12 cellular contexts compared by ENCODE assay signal in genomic region chr6:150633466-150633795, GRCh38. TPM values are rescaled to one million over a fixed set of nuclear protein-coding genes. Genes with fewer than 3 reads are reported as not detected.
DNase-seq lines count a peak whose midpoint lies in the region; ATAC-seq, FAIRE-seq and TF ChIP-seq lines count a peak whose summit lies in the region.
"Had no signal": no experiment of that assay in that cellular context is flagged by ENCODE, and none has a peak within 500 bp of the region (broad histone marks: within the 10 kb centered on the region; RNA-seq: fewer than 3 reads in every experiment).

No MANE protein-coding gene starts in this region.

- DNase-seq in activated T-cell treated with anti-CD3 and anti-CD28 coated beads, Interleukin-2, amount 50 U/mL, for 24 hours: no peak
- DNase-seq in activated T-cell treated with anti-CD3 and anti-CD28 coated beads for 4 hours (no peak), GM12878 (ENCODE audit: low read depth, low spot score) (no peak), thoracic aorta (ENCODE audit: low spot score) (no peak), middle frontal gyrus (ENCODE audit: extremely low spot score, low spot score) (no peak), SIG-M5 (lab: John Stamatoyannopoulos, UW) (no peak), putamen (ENCODE audit: low spot score) (no peak)
- DNase-seq: cortex of kidney, NCI-H1694 treated with DMSO at 0.1 percent for 48 hours, pancreas had no signal

- H2AFZ ChIP-seq in GM12878 (ENCODE audit: control insufficient read depth, low read depth, low read length): peak overlapping the region; percentile 35

- H3K27me3 Mint-ChIP-seq in activated T-cell treated with anti-CD3 and anti-CD28 coated beads, Interleukin-2, amount 50 U/mL, for 24 hours: peaks cover 18% of the 10 kb centered on the region

- intact Hi-C loops in GM12878 (cut with micrococcal nuclease; ENCODE audit: unreplicated experiment): no loop called here

- peaks cover 58% of the 10 kb centered on the region for H3K4me1 Mint-ChIP-seq in activated T-cell treated with anti-CD3 and anti-CD28 coated beads, Interleukin-2, amount 50 U/mL, for 24 hours (ENCODE audit: low read depth)

- peak overlapping the region; percentile 85 for H3K4me2 ChIP-seq in GM12878 (ENCODE audit: control insufficient read depth, insufficient read depth)

- H3K27ac ChIP-seq in GM12878 (ENCODE audit: control insufficient read depth, insufficient read depth): peak overlapping the region; percentile 69
- H3K27ac ChIP-seq in thoracic aorta: no peak overlapping the region
- H3K27ac ChIP-seq: HL-60, pancreas had no signal

- POLR2A ChIA-PET in GM12878 (lab: Charles Lee): interaction anchor here (0.5 to 3.5 kb wide), 8 partner anchors 8 to 256 kb away, joined by 3 to 19 read pairs (median 3); partner anchors contain the start of gene PLEKHG1

- TF ChIP-seq EP300 in GM12878 (IDR thresholded peaks at IDR 0.05; ENCODE audit: borderline replicate concordance in 1 of 2, control insufficient read depth in 1 of 2, low read depth in 2 of 2, low read length in 2 of 2): no peak

- BruUV-seq in GM12878 (replicated peaks; lab: Mats Ljungman, UMichigan): no TSS peak

- RAD21 ChIA-PET in GM12878 (lab: Charles Lee; ENCODE audit: unreplicated experiment): interaction anchor here (1.0 to 8.9 kb wide), 12 partner anchors 9 to 214 kb away, joined by 3 to 73 read pairs (median 9); partner anchors contain the start of gene PLEKHG1

- H3K27me3 ChIP-seq in GM12878 (replicated peaks in 1 of 2; ENCODE audit: control insufficient read depth in 2 of 2, insufficient read depth in 2 of 2, low read length in 1 of 2): no peaks in the 10 kb centered on the region; a peak in 1 of 4 replicates
- H3K27me3 ChIP-seq in thoracic aorta (replicated peaks; ENCODE audit: insufficient read depth): no peaks in the 10 kb centered on the region
- H3K27me3 ChIP-seq: pancreas had no signal

- CTCF ChIA-PET in GM12878 (lab: Yijun Ruan, JAX): interaction anchor here (0.6 to 2.1 kb wide), 12 partner anchors 9 to 215 kb away, joined by 3 to 14 read pairs (median 4); no protein-coding TSS in a partner anchor

- H3K36me3 ChIP-seq in GM12878 (ENCODE audit: control insufficient read depth in 2 of 2, insufficient read depth in 2 of 2, low read length in 1 of 2) (no peaks in the 10 kb centered on the region), thoracic aorta (no peaks in the 10 kb centered on the region)
- H3K36me3 ChIP-seq: pancreas had no signal

- FAIRE-seq in GM12878 (lab: Jason Lieb, UNC): no peak
- FAIRE-seq: pancreas had no signal

- H3K9me3 Mint-ChIP-seq in activated T-cell treated with anti-CD3 and anti-CD28 coated beads, Interleukin-2, amount 50 U/mL, for 24 hours: no peaks in the 10 kb centered on the region

- ATAC-seq in HG02870 (IDR thresholded peaks at IDR 0.05; ENCODE audit: unreplicated experiment) (peak; percentile 15), GM12878 (peak; percentile 33), thoracic aorta (ENCODE audit: insufficient number of reproducible peaks, low FRiP score, low read depth) (no peak)
- ATAC-seq: pancreas had no signal

- peak overlapping the region; percentile 61 for H3K4me3 Mint-ChIP-seq in activated T-cell treated with anti-CD3 and anti-CD28 coated beads, Interleukin-2, amount 50 U/mL, for 24 hours

- in situ Hi-C loops in GM12878 (cut with MboI): no loop called here

- peak overlapping the region; percentile 71 for H3K27ac Mint-ChIP-seq in activated T-cell treated with anti-CD3 and anti-CD28 coated beads, Interleukin-2, amount 50 U/mL, for 24 hours

- no peaks in the 10 kb centered on the region for H3K36me3 Mint-ChIP-seq in activated T-cell treated with anti-CD3 and anti-CD28 coated beads, Interleukin-2, amount 50 U/mL, for 24 hours (ENCODE audit: low read depth)

- WGBS in GM12878 (ENCODE audit: insufficient coverage, insufficient replicate concordance, low lambda C conversion rate, missing lambda C conversion rate): 21% methylated on average over 3 of the region's 3 CpGs

- SMC1A ChIA-PET in GM12878 (lab: Charles Lee; ENCODE audit: uncharacterized antibody, unreplicated experiment): interaction anchor here (0.6 to 8.2 kb wide), 16 partner anchors 10 to 216 kb away, joined by 3 to 52 read pairs (median 9); partner anchors contain the start of gene PLEKHG1

- peak overlapping the region; percentile 73 for H3K9ac ChIP-seq in GM12878 (ENCODE audit: control insufficient read depth, insufficient read depth, low read length)

- peak overlapping the region; percentile 71 for H3K4me3 ChIP-seq in GM12878
- H3K4me3 ChIP-seq in thoracic aorta: peak overlapping the region; percentile 55
- H3K4me3 ChIP-seq: pancreas had no signal

- TF ChIP-seq POLR2A in GM12878 (IDR thresholded peaks at IDR 0.05; ENCODE audit: low read depth, low read length): no peak; the same call in 1 of the 2 replicates

- peaks cover 26% of the 10 kb centered on the region for H3K79me2 ChIP-seq in GM12878 (ENCODE audit: control insufficient read depth, insufficient read depth, low read length)

- no peaks in the 10 kb centered on the region for H4K20me1 ChIP-seq in GM12878 (ENCODE audit: control insufficient read depth, insufficient read depth)

- H3K9me3 ChIP-seq in GM12878 (replicated peaks; ENCODE audit: control insufficient read depth, insufficient read depth, low read length) (no peaks in the 10 kb centered on the region), thoracic aorta (no peaks in the 10 kb centered on the region)
- H3K9me3 ChIP-seq: pancreas had no signal

- peaks cover 29% of the 10 kb centered on the region for H3K4me1 ChIP-seq in GM12878 (ENCODE audit: control insufficient read depth, insufficient read depth, low read length)
- peaks cover 9 to 54% of the 10 kb centered on the region in 2 donors for H3K4me1 ChIP-seq in thoracic aorta (ENCODE audit: control insufficient read depth in 1 of 2, low read depth in 2 of 2)
- H3K4me1 ChIP-seq: pancreas had no signal

- TF ChIP-seq CTCF in GM12878 (IDR thresholded peaks at IDR 0.05 in 2 of 3, conservative IDR thresholded peaks at IDR 0.05 in 1 of 3; ENCODE audit: control insufficient read depth in 2 of 3, extremely low read depth in 1 of 3, insufficient read depth in 1 of 3, low read depth in 3 of 3, low read length in 3 of 3): no peak
- no peak for TF ChIP-seq CTCF in thoracic aorta (IDR thresholded peaks at IDR 0.05)

- no peak for TF ChIP-seq RAD21 in GM12878 (IDR thresholded peaks at IDR 0.05; ENCODE audit: insufficient read depth, low read depth, low read length)

TF ChIP-seq in GM12878, 131 proteins besides CTCF, POLR2A, EP300 and RAD21 (continues in another document):
- TF ChIP-seq NR2F1 (conservative IDR thresholded peaks at IDR 0.05) (0 out of 2 replicates have a peak, but pooled peaks have one; percentile 7), CBFB (IDR thresholded peaks at IDR 0.05; ENCODE audit: low read depth) (no peak), JUNB (IDR thresholded peaks at IDR 0.05) (no peak), MYC (IDR thresholded peaks at IDR 0.05; ENCODE audit: insufficient read depth, insufficient read length, insufficient replicate concordance, low read length, severe bottlenecking) (no peak), GABPA (IDR thresholded peaks at IDR 0.05; ENCODE audit: low read depth) (no peak), CREM (IDR thresholded peaks at IDR 0.05; ENCODE audit: low read depth) (no peak), BACH1 (IDR thresholded peaks at IDR 0.05; ENCODE audit: borderline replicate concordance) (0 out of 2 replicates have a peak, but pooled peaks have one; percentile 13), CHD2 (IDR thresholded peaks at IDR 0.05; ENCODE audit: borderline replicate concordance, low read depth, low read length) (no peak), ZBTB11 (CRISPR knock-in tag; IDR thresholded peaks at IDR 0.05) (no peak), SREBF1 (IDR thresholded peaks at IDR 0.05; ENCODE audit: low read length) (no peak)

RNA-seq across cellular contexts. Expression of gene PLEKHG1, which starts 33.7 kb away (rescaled TPM):
- 150 TPM in 2 replicates for total RNA-seq in GM12878 (2013; cell fraction: nucleolus; rRNA removed)
- 7.3 and 10.0 TPM in 2 replicates for total RNA-seq in GM12878 (2014; rRNA removed)
- 4.5 and 4.7 TPM in 2 replicates for total RNA-seq in GM12878 (2014; rRNA removed; fragmentation: Illumina TruSeq; extraction: Trizol)
- 7.3 and 8.3 TPM in 2 replicates for total RNA-seq in GM12878 (2021)
- polyA plus RNA-seq in GM12878 (2011; ENCODE audit: low read depth): 2.2 TPM
- 15.0 and 17.2 TPM in 2 replicates for polyA plus RNA-seq in GM12878 (2011; rRNA removed)
- 10.9 and 14.1 TPM in 2 replicates for polyA plus RNA-seq in GM12878 (2011; cell fraction: cytosol; rRNA removed)
- 22.8 and 24.8 TPM in 2 replicates for polyA plus RNA-seq in GM12878 (2011; cell fraction: nucleus; rRNA removed)
- polyA plus RNA-seq in GM12878 (2012): 3.2 and 3.6 TPM in 2 replicates
- 5.3 and 9.9 TPM in 2 replicates for polyA plus RNA-seq in GM12878 (2014; fragmentation: Illumina TruSeq; extraction: Trizol)
- polyA plus RNA-seq in GM12878 (2014; fragmentation: Nextera tagmentation; extraction: Ambion mirVana): 1 to 10 TPM in 1 of 2 experiments, under 1 TPM in 1; 0.77 to 1.1 TPM
- polyA plus RNA-seq in GM12878 (2014; rRNA removed): 3.8 and 6.0 TPM in 2 replicates
- 1 to 10 TPM; 2.8 to 4.3 TPM for polyA plus RNA-seq in GM12878 (2016; fragmentation: Nextera tagmentation; extraction: Ambion mirVana)
- polyA minus RNA-seq in GM12878 (2011; rRNA and poly(A)+ RNA removed): 52.1 and 55.8 TPM in 2 replicates
- 11.5 and 12.0 TPM in 2 replicates for polyA minus RNA-seq in GM12878 (2011; cell fraction: cytosol; rRNA and poly(A)+ RNA removed)
- polyA minus RNA-seq in GM12878 (2011; cell fraction: nucleus; rRNA and poly(A)+ RNA removed): 58.5 and 77.3 TPM in 2 replicates
- total RNA-seq in thoracic aorta: 10 to 100 TPM in 1 of 2 donors, 1 to 10 TPM in 1; 8.4 to 29.3 TPM
